In genomic region chr1:966135-966602, GRCh38 we compare ENCODE assay signal across 1 cellular context.
TF ChIP-seq lines count a peak whose summit lies in the region.

A gene with protein sequence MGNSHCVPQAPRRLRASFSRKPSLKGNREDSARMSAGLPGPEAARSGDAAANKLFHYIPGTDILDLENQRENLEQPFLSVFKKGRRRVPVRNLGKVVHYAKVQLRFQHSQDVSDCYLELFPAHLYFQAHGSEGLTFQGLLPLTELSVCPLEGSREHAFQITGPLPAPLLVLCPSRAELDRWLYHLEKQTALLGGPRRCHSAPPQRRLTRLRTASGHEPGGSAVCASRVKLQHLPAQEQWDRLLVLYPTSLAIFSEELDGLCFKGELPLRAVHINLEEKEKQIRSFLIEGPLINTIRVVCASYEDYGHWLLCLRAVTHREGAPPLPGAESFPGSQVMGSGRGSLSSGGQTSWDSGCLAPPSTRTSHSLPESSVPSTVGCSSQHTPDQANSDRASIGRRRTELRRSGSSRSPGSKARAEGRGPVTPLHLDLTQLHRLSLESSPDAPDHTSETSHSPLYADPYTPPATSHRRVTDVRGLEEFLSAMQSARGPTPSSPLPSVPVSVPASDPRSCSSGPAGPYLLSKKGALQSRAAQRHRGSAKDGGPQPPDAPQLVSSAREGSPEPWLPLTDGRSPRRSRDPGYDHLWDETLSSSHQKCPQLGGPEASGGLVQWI (plus strand): TSS chr1:966482. CDS start chr1:966532, 50 bp downstream.

TF ChIP-seq in HepG2, 621 proteins besides CTCF, POLR2A, EP300 and RAD21 (continued from another document and continues in another):
- TF ChIP-seq KDM2A (CRISPR knock-in tag; IDR thresholded peaks at IDR 0.05; ENCODE audit: borderline replicate concordance, low read depth) (peak; percentile 66; the same call in 1 of the 2 replicates), ZFP62 (CRISPR knock-in tag; IDR thresholded peaks at IDR 0.05) (no peak), SRSF4 (IDR thresholded peaks at IDR 0.05; ENCODE audit: low read depth, low read length, poor library complexity, severe bottlenecking) (no peak), HOXA9 (CRISPR knock-in tag; IDR thresholded peaks at IDR 0.05; ENCODE audit: borderline replicate concordance) (no peak), ZFY (CRISPR knock-in tag; IDR thresholded peaks at IDR 0.05) (peak; percentile 64), MYC (CRISPR knock-in tag; IDR thresholded peaks at IDR 0.05; ENCODE audit: borderline replicate concordance) (no peak), E2F1 (CRISPR knock-in tag; IDR thresholded peaks at IDR 0.05) (no peak), ADNP (CRISPR knock-in tag; IDR thresholded peaks at IDR 0.05) (no peak), ZBTB3 (CRISPR knock-in tag; IDR thresholded peaks at IDR 0.05; ENCODE audit: borderline replicate concordance, low read depth) (no peak), DBP (CRISPR knock-in tag; IDR thresholded peaks at IDR 0.05; ENCODE audit: not compliant biosample characterization) (no peak), RBM22 (optimal IDR thresholded peaks at IDR 0.05; ENCODE audit: low read length) (no peak), TEAD3 (CRISPR knock-in tag; optimal IDR thresholded peaks at IDR 0.05; ENCODE audit: borderline replicate concordance) (no peak), HDAC1 (CRISPR knock-in tag; IDR thresholded peaks at IDR 0.05) (no peak), ZNF281 (CRISPR knock-in tag; IDR thresholded peaks at IDR 0.05; ENCODE audit: borderline replicate concordance) (no peak), CC2D1A (CRISPR knock-in tag; IDR thresholded peaks at IDR 0.05) (no peak), SNAPC2 (CRISPR knock-in tag; IDR thresholded peaks at IDR 0.05) (peak; percentile 69; the same call in 1 of the 2 replicates), ZNF317 (CRISPR knock-in tag; IDR thresholded peaks at IDR 0.05) (peak; percentile 5; the same call in 1 of the 2 replicates), NCOA2 (CRISPR knock-in tag; IDR thresholded peaks at IDR 0.05) (no peak), SYNCRIP (IDR thresholded peaks at IDR 0.05; ENCODE audit: insufficient read depth, low read depth, low read length) (no peak), CHD2 (IDR thresholded peaks at IDR 0.05; ENCODE audit: low read depth, low read length) (no peak), SNAI1 (CRISPR knock-in tag; IDR thresholded peaks at IDR 0.05; ENCODE audit: borderline replicate concordance) (no peak), SRY (CRISPR knock-in tag; IDR thresholded peaks at IDR 0.05) (0 out of 2 replicates have a peak, but pooled peaks have one; percentile 6), ZNF775 (CRISPR knock-in tag; IDR thresholded peaks at IDR 0.05; ENCODE audit: borderline replicate concordance) (no peak), PHF8 (CRISPR knock-in tag; IDR thresholded peaks at IDR 0.05) (no peak; the same call in 1 of the 2 replicates), THAP11 (CRISPR knock-in tag; IDR thresholded peaks at IDR 0.05) (no peak), RBM39 (IDR thresholded peaks at IDR 0.05; ENCODE audit: low read depth, low read length, poor library complexity, severe bottlenecking) (no peak), ZNF768 (CRISPR knock-in tag; IDR thresholded peaks at IDR 0.05) (no peak), FOSL1 (CRISPR knock-in tag; IDR thresholded peaks at IDR 0.05; ENCODE audit: borderline replicate concordance) (no peak), FUBP1 (CRISPR knock-in tag; IDR thresholded peaks at IDR 0.05; ENCODE audit: borderline replicate concordance) (no peak), SOX5 (CRISPR knock-in tag; IDR thresholded peaks at IDR 0.05; ENCODE audit: borderline replicate concordance) (no peak), NFYB (CRISPR knock-in tag; IDR thresholded peaks at IDR 0.05) (no peak), REL (CRISPR knock-in tag; conservative IDR thresholded peaks at IDR 0.05) (no peak), PHF21A (CRISPR knock-in tag; IDR thresholded peaks at IDR 0.05) (no peak; the same call in 1 of the 2 replicates), ZNF772 (CRISPR knock-in tag; IDR thresholded peaks at IDR 0.05) (0 out of 2 replicates have a peak, but pooled peaks have one; percentile 31), UBTF (CRISPR knock-in tag; IDR thresholded peaks at IDR 0.05) (no peak), TOPORS (CRISPR knock-in tag; IDR thresholded peaks at IDR 0.05) (no peak)
- TF ChIP-seq, protein P1, sequence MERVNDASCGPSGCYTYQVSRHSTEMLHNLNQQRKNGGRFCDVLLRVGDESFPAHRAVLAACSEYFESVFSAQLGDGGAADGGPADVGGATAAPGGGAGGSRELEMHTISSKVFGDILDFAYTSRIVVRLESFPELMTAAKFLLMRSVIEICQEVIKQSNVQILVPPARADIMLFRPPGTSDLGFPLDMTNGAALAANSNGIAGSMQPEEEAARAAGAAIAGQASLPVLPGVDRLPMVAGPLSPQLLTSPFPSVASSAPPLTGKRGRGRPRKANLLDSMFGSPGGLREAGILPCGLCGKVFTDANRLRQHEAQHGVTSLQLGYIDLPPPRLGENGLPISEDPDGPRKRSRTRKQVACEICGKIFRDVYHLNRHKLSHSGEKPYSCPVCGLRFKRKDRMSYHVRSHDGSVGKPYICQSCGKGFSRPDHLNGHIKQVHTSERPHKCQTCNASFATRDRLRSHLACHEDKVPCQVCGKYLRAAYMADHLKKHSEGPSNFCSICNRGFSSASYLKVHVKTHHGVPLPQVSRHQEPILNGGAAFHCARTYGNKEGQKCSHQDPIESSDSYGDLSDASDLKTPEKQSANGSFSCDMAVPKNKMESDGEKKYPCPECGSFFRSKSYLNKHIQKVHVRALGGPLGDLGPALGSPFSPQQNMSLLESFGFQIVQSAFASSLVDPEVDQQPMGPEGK (CRISPR knock-in tag; IDR thresholded peaks at IDR 0.05) = peak; percentile 83
- TF ChIP-seq, protein P2, sequence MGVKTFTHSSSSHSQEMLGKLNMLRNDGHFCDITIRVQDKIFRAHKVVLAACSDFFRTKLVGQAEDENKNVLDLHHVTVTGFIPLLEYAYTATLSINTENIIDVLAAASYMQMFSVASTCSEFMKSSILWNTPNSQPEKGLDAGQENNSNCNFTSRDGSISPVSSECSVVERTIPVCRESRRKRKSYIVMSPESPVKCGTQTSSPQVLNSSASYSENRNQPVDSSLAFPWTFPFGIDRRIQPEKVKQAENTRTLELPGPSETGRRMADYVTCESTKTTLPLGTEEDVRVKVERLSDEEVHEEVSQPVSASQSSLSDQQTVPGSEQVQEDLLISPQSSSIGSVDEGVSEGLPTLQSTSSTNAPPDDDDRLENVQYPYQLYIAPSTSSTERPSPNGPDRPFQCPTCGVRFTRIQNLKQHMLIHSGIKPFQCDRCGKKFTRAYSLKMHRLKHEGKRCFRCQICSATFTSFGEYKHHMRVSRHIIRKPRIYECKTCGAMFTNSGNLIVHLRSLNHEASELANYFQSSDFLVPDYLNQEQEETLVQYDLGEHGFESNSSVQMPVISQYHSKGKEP (CRISPR knock-in tag; IDR thresholded peaks at IDR 0.05) = no peak
- TF ChIP-seq, protein P3, sequence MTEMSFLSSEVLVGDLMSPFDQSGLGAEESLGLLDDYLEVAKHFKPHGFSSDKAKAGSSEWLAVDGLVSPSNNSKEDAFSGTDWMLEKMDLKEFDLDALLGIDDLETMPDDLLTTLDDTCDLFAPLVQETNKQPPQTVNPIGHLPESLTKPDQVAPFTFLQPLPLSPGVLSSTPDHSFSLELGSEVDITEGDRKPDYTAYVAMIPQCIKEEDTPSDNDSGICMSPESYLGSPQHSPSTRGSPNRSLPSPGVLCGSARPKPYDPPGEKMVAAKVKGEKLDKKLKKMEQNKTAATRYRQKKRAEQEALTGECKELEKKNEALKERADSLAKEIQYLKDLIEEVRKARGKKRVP (CRISPR knock-in tag; IDR thresholded peaks at IDR 0.05) = no peak
- TF ChIP-seq, protein P4, sequence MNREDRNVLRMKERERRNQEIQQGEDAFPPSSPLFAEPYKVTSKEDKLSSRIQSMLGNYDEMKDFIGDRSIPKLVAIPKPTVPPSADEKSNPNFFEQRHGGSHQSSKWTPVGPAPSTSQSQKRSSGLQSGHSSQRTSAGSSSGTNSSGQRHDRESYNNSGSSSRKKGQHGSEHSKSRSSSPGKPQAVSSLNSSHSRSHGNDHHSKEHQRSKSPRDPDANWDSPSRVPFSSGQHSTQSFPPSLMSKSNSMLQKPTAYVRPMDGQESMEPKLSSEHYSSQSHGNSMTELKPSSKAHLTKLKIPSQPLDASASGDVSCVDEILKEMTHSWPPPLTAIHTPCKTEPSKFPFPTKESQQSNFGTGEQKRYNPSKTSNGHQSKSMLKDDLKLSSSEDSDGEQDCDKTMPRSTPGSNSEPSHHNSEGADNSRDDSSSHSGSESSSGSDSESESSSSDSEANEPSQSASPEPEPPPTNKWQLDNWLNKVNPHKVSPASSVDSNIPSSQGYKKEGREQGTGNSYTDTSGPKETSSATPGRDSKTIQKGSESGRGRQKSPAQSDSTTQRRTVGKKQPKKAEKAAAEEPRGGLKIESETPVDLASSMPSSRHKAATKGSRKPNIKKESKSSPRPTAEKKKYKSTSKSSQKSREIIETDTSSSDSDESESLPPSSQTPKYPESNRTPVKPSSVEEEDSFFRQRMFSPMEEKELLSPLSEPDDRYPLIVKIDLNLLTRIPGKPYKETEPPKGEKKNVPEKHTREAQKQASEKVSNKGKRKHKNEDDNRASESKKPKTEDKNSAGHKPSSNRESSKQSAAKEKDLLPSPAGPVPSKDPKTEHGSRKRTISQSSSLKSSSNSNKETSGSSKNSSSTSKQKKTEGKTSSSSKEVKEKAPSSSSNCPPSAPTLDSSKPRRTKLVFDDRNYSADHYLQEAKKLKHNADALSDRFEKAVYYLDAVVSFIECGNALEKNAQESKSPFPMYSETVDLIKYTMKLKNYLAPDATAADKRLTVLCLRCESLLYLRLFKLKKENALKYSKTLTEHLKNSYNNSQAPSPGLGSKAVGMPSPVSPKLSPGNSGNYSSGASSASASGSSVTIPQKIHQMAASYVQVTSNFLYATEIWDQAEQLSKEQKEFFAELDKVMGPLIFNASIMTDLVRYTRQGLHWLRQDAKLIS (CRISPR knock-in tag; IDR thresholded peaks at IDR 0.05) = no peak
- TF ChIP-seq, protein P5, sequence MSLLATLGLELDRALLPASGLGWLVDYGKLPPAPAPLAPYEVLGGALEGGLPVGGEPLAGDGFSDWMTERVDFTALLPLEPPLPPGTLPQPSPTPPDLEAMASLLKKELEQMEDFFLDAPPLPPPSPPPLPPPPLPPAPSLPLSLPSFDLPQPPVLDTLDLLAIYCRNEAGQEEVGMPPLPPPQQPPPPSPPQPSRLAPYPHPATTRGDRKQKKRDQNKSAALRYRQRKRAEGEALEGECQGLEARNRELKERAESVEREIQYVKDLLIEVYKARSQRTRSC (CRISPR knock-in tag; IDR thresholded peaks at IDR 0.05; ENCODE audit: low read depth) = no peak
